8 cellular contexts compared by ENCODE assay signal in genomic region chr6:108559884-108560462, GRCh38. TPM values are rescaled to one million over a fixed set of nuclear protein-coding genes. Genes with fewer than 3 reads are reported as not detected.
DNase-seq lines count a peak whose midpoint lies in the region; ATAC-seq and TF ChIP-seq lines count a peak whose summit lies in the region.

No MANE protein-coding gene starts in this region.

- no peaks in the 10 kb centered on the region for H3K27me3 ChIP-seq in CD4-positive, CD25-positive, alpha-beta regulatory T cell (ENCODE audit: control insufficient read depth, insufficient read depth, low read length)
- no peaks in the 10 kb centered on the region for H3K27me3 ChIP-seq in thoracic aorta (replicated peaks; ENCODE audit: insufficient read depth)

- no peaks in the 10 kb centered on the region for H3K27me3 Mint-ChIP-seq in CD4-positive, CD25-positive, alpha-beta regulatory T cell
- no peaks in the 10 kb centered on the region for H3K27me3 Mint-ChIP-seq in T-cell

- peak overlapping the region; percentile 32 to 100 (median 99) for H3K27ac Mint-ChIP-seq in CD4-positive, CD25-positive, alpha-beta regulatory T cell
- H3K27ac Mint-ChIP-seq in T-cell, result peak overlapping the region; percentile 85 to 88

- POLR2A ChIA-PET in T-cell (lab: Charles Lee), result interaction anchor here in 1 of 2 donors (0.7 to 1.0 kb wide), 3 partner anchors 92 to 738 kb away, joined by 3 to 4 read pairs (median 4); no protein-coding TSS in a partner anchor

- TF ChIP-seq POLR2A in NB4 (IDR thresholded peaks at IDR 0.05; ENCODE audit: extremely low read depth, insufficient read length), result no peak

- H3K36me3 ChIP-seq in CD4-positive, CD25-positive, alpha-beta regulatory T cell (ENCODE audit: control insufficient read depth, insufficient read depth, low read length), result no peaks in the 10 kb centered on the region
- H3K36me3 ChIP-seq in thoracic aorta, result no peaks in the 10 kb centered on the region

- peaks cover 34% of the 10 kb centered on the region for H3K4me1 ChIP-seq in CD4-positive, CD25-positive, alpha-beta regulatory T cell (ENCODE audit: control insufficient read depth, insufficient read depth, low read length, poor library complexity, severe bottlenecking)
- H3K4me1 ChIP-seq in thoracic aorta (ENCODE audit: control insufficient read depth in 1 of 2, low read depth in 2 of 2), result peaks cover 20 to 26% of the 10 kb centered on the region in 2 donors

- H3K36me3 Mint-ChIP-seq in CD4-positive, CD25-positive, alpha-beta regulatory T cell, result peaks cover 6% of the 10 kb centered on the region
- H3K36me3 Mint-ChIP-seq in T-cell, result peaks cover 11% of the 10 kb centered on the region

- H3K9me3 Mint-ChIP-seq in CD4-positive, CD25-positive, alpha-beta regulatory T cell, result peaks cover 0 to 5% (median 0%) of the 10 kb centered on the region in 7 donors
- H3K9me3 Mint-ChIP-seq in T-cell, result no peaks in the 10 kb centered on the region

- CTCF ChIA-PET in T-cell (lab: Charles Lee), result interaction anchor here in 1 of 2 donors (0.7 to 1.0 kb wide), 3 partner anchors 16 to 952 kb away, joined by 3 to 4 read pairs (median 4); partner anchors contain the start of gene SNX3

- peak overlapping the region; percentile 89 to 100 (median 94) for H3K4me3 Mint-ChIP-seq in CD4-positive, CD25-positive, alpha-beta regulatory T cell
- peak overlapping the region; percentile 87 to 89 (median 87) for H3K4me3 Mint-ChIP-seq in T-cell

- H3K4me1 Mint-ChIP-seq in CD4-positive, CD25-positive, alpha-beta regulatory T cell, result peaks cover 19 to 40% (median 29%) of the 10 kb centered on the region in 4 donors
- H3K4me1 Mint-ChIP-seq in T-cell, result peaks cover 32 to 42% (median 37%) of the 10 kb centered on the region in 3 donors

- peak overlapping the region; percentile 73 for H3K4me3 ChIP-seq in CD4-positive, CD25-positive, alpha-beta regulatory T cell (ENCODE audit: low read depth, low read length)
- H3K4me3 ChIP-seq in NB4 (ENCODE audit: low read depth, low read length), result peak overlapping the region; percentile 76
- H3K4me3 ChIP-seq in thoracic aorta, result peak overlapping the region; percentile 98

- H3K9me3 ChIP-seq in CD4-positive, CD25-positive, alpha-beta regulatory T cell (ENCODE audit: control insufficient read depth in 2 of 2, low read length in 2 of 2), result no peaks in the 10 kb centered on the region
- no peaks in the 10 kb centered on the region for H3K9me3 ChIP-seq in thoracic aorta

- peak in 1 of 3 donors; percentile 54 for DNase-seq in CD4-positive, CD25-positive, alpha-beta regulatory T cell
- DNase-seq in NB4 (ENCODE audit: low read depth), result peak; percentile 72
- DNase-seq in T-cell, result peak in 4 of 34 experiments; percentile 7 to 33 (median 22)
- peak; percentile 17 for DNase-seq in effector CD4-positive, alpha-beta T cell
- DNase-seq in lung microvascular endothelial cell (ENCODE audit: low read depth in 2 of 2), result peak; percentile 85 to 93
- peak; percentile 43 for DNase-seq in thoracic aorta (ENCODE audit: low spot score)
- no peak for DNase-seq in Ammon's horn (ENCODE audit: low spot score)

- TF ChIP-seq CTCF in NB4 (IDR thresholded peaks at IDR 0.05; ENCODE audit: low read depth, low read length), result no peak
- no peak for TF ChIP-seq CTCF in thoracic aorta (IDR thresholded peaks at IDR 0.05)

- peak overlapping the region; percentile 100 for H3K27ac ChIP-seq in CD4-positive, CD25-positive, alpha-beta regulatory T cell (ENCODE audit: insufficient read depth, low read length, poor library complexity, severe bottlenecking)
- H3K27ac ChIP-seq in thoracic aorta, result peak overlapping the region; percentile 100

- no peak for ATAC-seq in CD4-positive, CD25-positive, alpha-beta regulatory T cell (ENCODE audit: low read depth in 2 of 2)
- ATAC-seq in GM19025 (IDR thresholded peaks at IDR 0.05; ENCODE audit: low read depth, unreplicated experiment) (peak; percentile 11), T-cell (replicated peaks in 1 of 4) (peak in 3 of 4 experiments; percentile 1 to 2 (median 2)), thoracic aorta (ENCODE audit: insufficient number of reproducible peaks, low FRiP score, low read depth) (peak; percentile 0)

RNA-seq across cellular contexts. Expression of gene FOXO3, which starts 0.7 kb away (rescaled TPM):
- 24.2 TPM for total RNA-seq in CD4-positive, CD25-positive, alpha-beta regulatory T cell
- 10 to 100 TPM; 16.9 to 23.3 (median 20.2) TPM for polyA plus RNA-seq in CD4-positive, CD25-positive, alpha-beta regulatory T cell
- total RNA-seq in T-cell (10 to 100 TPM; 21.5 to 26.2 (median 22.2) TPM), lung microvascular endothelial cell (10.2 and 13.9 TPM in 2 replicates), thoracic aorta (100 to 1,000 TPM; 106 to 149 TPM)

Comparison
In these comparisons a context has a peak if more than half of its experiments do, and no peak if none do; other contexts are left out.
1. ATAC-seq: peak in GM19025 (single experiment), T-cell (3 of 4) and thoracic aorta (single experiment); none in CD4-positive, CD25-positive, alpha-beta regulatory T cell (0 of 2).
2. Peak in every context shown above with its lines, with median percentiles within 50 percentile points of each other: H3K4me3 ChIP-seq.